In the genomic region with DNA sequence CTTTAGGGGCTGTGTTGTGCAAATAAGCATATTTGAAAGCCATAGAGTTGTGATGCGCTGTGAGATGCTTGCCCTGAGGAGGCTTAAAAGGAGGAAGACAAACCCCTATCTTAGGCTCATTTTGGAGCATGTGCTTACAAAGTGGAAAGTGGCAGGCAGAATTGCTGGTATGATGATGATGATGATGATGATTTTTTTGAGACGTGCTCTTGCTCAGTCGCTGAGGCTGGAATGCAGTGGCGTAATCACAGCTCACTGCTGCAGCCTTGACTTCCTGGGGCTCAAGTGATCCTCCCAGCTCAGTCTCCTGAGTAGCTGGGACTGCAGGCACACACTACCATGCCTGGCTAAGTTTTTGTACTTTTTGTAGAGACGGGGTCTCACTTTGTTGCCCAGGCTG, we compare ENCODE assay signal across 9 cellular contexts. TPM values are rescaled to one million over a fixed set of nuclear protein-coding genes. Genes with fewer than 3 reads are reported as not detected.
DNase-seq lines count a peak whose midpoint lies in the region; ATAC-seq and TF ChIP-seq lines count a peak whose summit lies in the region.
"Had no signal": no experiment of that assay in that cellular context is flagged by ENCODE, and none has a peak within 500 bp of the region (broad histone marks: within the 10 kb centered on the region; RNA-seq: fewer than 3 reads in every experiment).

No MANE protein-coding gene starts in this region.

- peaks cover 40 to 59% (median 48%) of the 10 kb centered on the region in 7 donors for H3K4me1 Mint-ChIP-seq in naive thymus-derived CD4-positive, alpha-beta T cell

- no peaks in the 10 kb centered on the region for H3K9me2 ChIP-seq in OCI-LY1 (ENCODE audit: low read depth, low read length)

- H2AFZ ChIP-seq in OCI-LY1 (ENCODE audit: low read length), result no peak overlapping the region

- no peaks in the 10 kb centered on the region for H3K9me3 ChIP-seq in OCI-LY1 (ENCODE audit: low read length)
- no peaks in the 10 kb centered on the region for H3K9me3 ChIP-seq in naive thymus-derived CD4-positive, alpha-beta T cell (ENCODE audit: control insufficient read depth in 2 of 3, low read length in 3 of 3)

- no peaks in the 10 kb centered on the region for H3K27me3 Mint-ChIP-seq in naive thymus-derived CD4-positive, alpha-beta T cell

- H3K4me3 ChIP-seq in OCI-LY1 (ENCODE audit: low read depth, low read length, poor library complexity, severe bottlenecking), result peak overlapping the region; percentile 82
- peak overlapping the region; percentile 71 for H3K4me3 ChIP-seq in choroid plexus epithelial cell (ENCODE audit: low read depth, low read length)
- peak overlapping the region; percentile 74 for H3K4me3 ChIP-seq in naive thymus-derived CD4-positive, alpha-beta T cell (ENCODE audit: low read length)

- H3K9ac ChIP-seq in OCI-LY1 (ENCODE audit: low read length), result peak overlapping the region; percentile 80

- H3F3A ChIP-seq in OCI-LY1 (ENCODE audit: insufficient read depth, low read length), result no peaks in the 10 kb centered on the region

- intact Hi-C loops in naive thymus-derived CD4-positive, alpha-beta T cell (cut with micrococcal nuclease), result no loop called here

- H3K36me3 ChIP-seq in OCI-LY1 (ENCODE audit: insufficient read depth, low read length), result peaks cover 36% of the 10 kb centered on the region
- H3K36me3 ChIP-seq in naive thymus-derived CD4-positive, alpha-beta T cell (ENCODE audit: control insufficient read depth in 2 of 3, insufficient read depth in 3 of 3, low read length in 3 of 3), result peaks cover 0 to 24% (median 6%) of the 10 kb centered on the region in 3 experiments

- peaks cover 0 to 27% (median 10%) of the 10 kb centered on the region in 5 donors for H3K36me3 Mint-ChIP-seq in naive thymus-derived CD4-positive, alpha-beta T cell

- peaks cover 54% of the 10 kb centered on the region for H3K79me2 ChIP-seq in OCI-LY1 (ENCODE audit: insufficient read depth, low read length)

- H3K9me3 Mint-ChIP-seq in naive thymus-derived CD4-positive, alpha-beta T cell, result peaks cover 0 to 2% (median 0%) of the 10 kb centered on the region in 11 donors

- no peaks in the 10 kb centered on the region for H4K20me1 ChIP-seq in OCI-LY1 (ENCODE audit: insufficient read depth, low read length)

- no peaks in the 10 kb centered on the region for H3K27me3 ChIP-seq in OCI-LY1 (ENCODE audit: insufficient read depth, low read length)
- no peaks in the 10 kb centered on the region for H3K27me3 ChIP-seq in naive thymus-derived CD4-positive, alpha-beta T cell (ENCODE audit: control insufficient read depth in 2 of 2, insufficient read depth in 2 of 2, low read length in 2 of 2)

- TF ChIP-seq CTCF in OCI-LY1 (IDR thresholded peaks at IDR 0.05; ENCODE audit: low read length) (no peak), choroid plexus epithelial cell (conservative IDR thresholded peaks at IDR 0.05; ENCODE audit: low read depth, low read length) (no peak)

- H3K4me1 ChIP-seq in OCI-LY1 (ENCODE audit: insufficient read depth, low read length, severe bottlenecking), result peaks cover 39% of the 10 kb centered on the region
- peaks cover 25 to 38% of the 10 kb centered on the region in 2 donors for H3K4me1 ChIP-seq in naive thymus-derived CD4-positive, alpha-beta T cell (ENCODE audit: control insufficient read depth in 2 of 2, insufficient read depth in 2 of 2, low read length in 2 of 2)

- CTCF ChIA-PET in naive thymus-derived CD4-positive, alpha-beta T cell (lab: Charles Lee), result no interaction called here

- DNase-seq in EH (ENCODE audit: low read depth), result peak; percentile 83
- peak; percentile 82 for DNase-seq in choroid plexus epithelial cell (ENCODE audit: low read depth)
- no peak for DNase-seq in naive thymus-derived CD4-positive, alpha-beta T cell
- no peak for DNase-seq in GDM1 (lab: John Stamatoyannopoulos, UW)
- DNase-seq in mucosa of gallbladder (ENCODE audit: low spot score), result no peak
- DNase-seq in ureter (ENCODE audit: low spot score), result no peak

- peak overlapping the region; percentile 95 for H3K27ac ChIP-seq in OCI-LY1 (ENCODE audit: low read depth, low read length, poor library complexity, severe bottlenecking)
- H3K27ac ChIP-seq in naive thymus-derived CD4-positive, alpha-beta T cell (ENCODE audit: low read depth, low read length), result peak overlapping the region; percentile 97

- peak overlapping the region; percentile 95 to 100 (median 98) for H3K27ac Mint-ChIP-seq in naive thymus-derived CD4-positive, alpha-beta T cell

- no peak for ATAC-seq in naive thymus-derived CD4-positive, alpha-beta T cell
- no peak for ATAC-seq in HG02938 (IDR thresholded peaks at IDR 0.05; ENCODE audit: unreplicated experiment)

- H3K4me2 ChIP-seq in OCI-LY1 (ENCODE audit: low read length), result peak overlapping the region; percentile 97

- POLR2A ChIA-PET in naive thymus-derived CD4-positive, alpha-beta T cell (lab: Charles Lee), result interaction anchor here (1.0 to 1.6 kb wide), 4 partner anchors 17 to 102 kb away, joined by 3 to 8 read pairs (median 4); no protein-coding TSS in a partner anchor

- H3K4me3 Mint-ChIP-seq in naive thymus-derived CD4-positive, alpha-beta T cell, result peak overlapping the region; percentile 85 to 98 (median 95)

RNA-seq across cellular contexts. Expression of a gene that starts 1.7 kb away (rescaled TPM):
- 100 to 1,000 TPM in 3 of 5 experiments, 10 to 100 TPM in 2; 79.8 to 105 (median 101) TPM for total RNA-seq in naive thymus-derived CD4-positive, alpha-beta T cell
- 100 to 1,000 TPM; 182 to 198 TPM for polyA plus RNA-seq in naive thymus-derived CD4-positive, alpha-beta T cell
- total RNA-seq in mucosa of gallbladder (57.3 TPM), ureter (39.2 TPM)

RNA-seq across cellular contexts. Expression of a gene that starts 9.7 kb away (rescaled TPM):
- 1 to 10 TPM in 1 of 5 experiments, under 1 TPM in 1, not detected in 3; 0.49 to 1.9 TPM for total RNA-seq in naive thymus-derived CD4-positive, alpha-beta T cell
- under 1 TPM; 0.30 to 0.32 TPM for polyA plus RNA-seq in naive thymus-derived CD4-positive, alpha-beta T cell
- total RNA-seq in mucosa of gallbladder (91.0 TPM), ureter (15.0 TPM)
- total RNA-seq: T-helper 1 cell treated with Interleukin-12 subunit alpha and Interleukin-12 subunit beta and Interleukin-4 antibody, amounts not matched to agents 30 ng/mL and 1 ng/mL, for 36 hours had no signal

Comparison
In these comparisons a context has a peak if more than half of its experiments do, and no peak if none do; other contexts are left out.
1. DNase-seq: peak in EH (single experiment) and choroid plexus epithelial cell (single experiment); none in naive thymus-derived CD4-positive, alpha-beta T cell (0 of 9), GDM1 (single experiment), mucosa of gallbladder (single experiment) and ureter (single experiment).
2. Peak in every context shown above with its lines, with median percentiles within 50 percentile points of each other: H3K4me3 ChIP-seq.